Comparison of ENCODE assay signal across 1 cellular context in genomic region chr11:96486890-96487633, GRCh38.
A peak's percentile ranks its signal among the peaks of the same experiment; 100 is the strongest.
TF ChIP-seq lines count a peak whose summit lies in the region.

No MANE protein-coding gene starts in this region.

TF ChIP-seq in HepG2, 621 proteins besides CTCF, POLR2A, EP300 and RAD21 (continued from another document and continues in another):
- TF ChIP-seq, protein P1, sequence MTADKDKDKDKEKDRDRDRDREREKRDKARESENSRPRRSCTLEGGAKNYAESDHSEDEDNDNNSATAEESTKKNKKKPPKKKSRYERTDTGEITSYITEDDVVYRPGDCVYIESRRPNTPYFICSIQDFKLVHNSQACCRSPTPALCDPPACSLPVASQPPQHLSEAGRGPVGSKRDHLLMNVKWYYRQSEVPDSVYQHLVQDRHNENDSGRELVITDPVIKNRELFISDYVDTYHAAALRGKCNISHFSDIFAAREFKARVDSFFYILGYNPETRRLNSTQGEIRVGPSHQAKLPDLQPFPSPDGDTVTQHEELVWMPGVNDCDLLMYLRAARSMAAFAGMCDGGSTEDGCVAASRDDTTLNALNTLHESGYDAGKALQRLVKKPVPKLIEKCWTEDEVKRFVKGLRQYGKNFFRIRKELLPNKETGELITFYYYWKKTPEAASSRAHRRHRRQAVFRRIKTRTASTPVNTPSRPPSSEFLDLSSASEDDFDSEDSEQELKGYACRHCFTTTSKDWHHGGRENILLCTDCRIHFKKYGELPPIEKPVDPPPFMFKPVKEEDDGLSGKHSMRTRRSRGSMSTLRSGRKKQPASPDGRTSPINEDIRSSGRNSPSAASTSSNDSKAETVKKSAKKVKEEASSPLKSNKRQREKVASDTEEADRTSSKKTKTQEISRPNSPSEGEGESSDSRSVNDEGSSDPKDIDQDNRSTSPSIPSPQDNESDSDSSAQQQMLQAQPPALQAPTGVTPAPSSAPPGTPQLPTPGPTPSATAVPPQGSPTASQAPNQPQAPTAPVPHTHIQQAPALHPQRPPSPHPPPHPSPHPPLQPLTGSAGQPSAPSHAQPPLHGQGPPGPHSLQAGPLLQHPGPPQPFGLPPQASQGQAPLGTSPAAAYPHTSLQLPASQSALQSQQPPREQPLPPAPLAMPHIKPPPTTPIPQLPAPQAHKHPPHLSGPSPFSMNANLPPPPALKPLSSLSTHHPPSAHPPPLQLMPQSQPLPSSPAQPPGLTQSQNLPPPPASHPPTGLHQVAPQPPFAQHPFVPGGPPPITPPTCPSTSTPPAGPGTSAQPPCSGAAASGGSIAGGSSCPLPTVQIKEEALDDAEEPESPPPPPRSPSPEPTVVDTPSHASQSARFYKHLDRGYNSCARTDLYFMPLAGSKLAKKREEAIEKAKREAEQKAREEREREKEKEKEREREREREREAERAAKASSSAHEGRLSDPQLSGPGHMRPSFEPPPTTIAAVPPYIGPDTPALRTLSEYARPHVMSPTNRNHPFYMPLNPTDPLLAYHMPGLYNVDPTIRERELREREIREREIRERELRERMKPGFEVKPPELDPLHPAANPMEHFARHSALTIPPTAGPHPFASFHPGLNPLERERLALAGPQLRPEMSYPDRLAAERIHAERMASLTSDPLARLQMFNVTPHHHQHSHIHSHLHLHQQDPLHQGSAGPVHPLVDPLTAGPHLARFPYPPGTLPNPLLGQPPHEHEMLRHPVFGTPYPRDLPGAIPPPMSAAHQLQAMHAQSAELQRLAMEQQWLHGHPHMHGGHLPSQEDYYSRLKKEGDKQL (CRISPR knock-in tag; IDR thresholded peaks at IDR 0.05; ENCODE audit: low read depth): no peak
- TF ChIP-seq MZF1 (CRISPR knock-in tag; IDR thresholded peaks at IDR 0.05; ENCODE audit: borderline replicate concordance): no peak
- peak; percentile 37 for TF ChIP-seq ZNF687 (CRISPR knock-in tag; IDR thresholded peaks at IDR 0.05)
- TF ChIP-seq SSRP1 (CRISPR knock-in tag; IDR thresholded peaks at IDR 0.05): no peak
- no peak for TF ChIP-seq ZNF713 (CRISPR knock-in tag; IDR thresholded peaks at IDR 0.05)
- TF ChIP-seq TBP (CRISPR knock-in tag; IDR thresholded peaks at IDR 0.05): no peak
- TF ChIP-seq ATF7-NPFF (CRISPR knock-in tag; IDR thresholded peaks at IDR 0.05; ENCODE audit: low read depth): no peak
- TF ChIP-seq ZBTB46 (CRISPR knock-in tag; IDR thresholded peaks at IDR 0.05; ENCODE audit: borderline replicate concordance): no peak
- TF ChIP-seq, protein P2, sequence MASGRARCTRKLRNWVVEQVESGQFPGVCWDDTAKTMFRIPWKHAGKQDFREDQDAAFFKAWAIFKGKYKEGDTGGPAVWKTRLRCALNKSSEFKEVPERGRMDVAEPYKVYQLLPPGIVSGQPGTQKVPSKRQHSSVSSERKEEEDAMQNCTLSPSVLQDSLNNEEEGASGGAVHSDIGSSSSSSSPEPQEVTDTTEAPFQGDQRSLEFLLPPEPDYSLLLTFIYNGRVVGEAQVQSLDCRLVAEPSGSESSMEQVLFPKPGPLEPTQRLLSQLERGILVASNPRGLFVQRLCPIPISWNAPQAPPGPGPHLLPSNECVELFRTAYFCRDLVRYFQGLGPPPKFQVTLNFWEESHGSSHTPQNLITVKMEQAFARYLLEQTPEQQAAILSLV (CRISPR knock-in tag; IDR thresholded peaks at IDR 0.05; ENCODE audit: borderline replicate concordance): no peak
- TF ChIP-seq ZNF501 (CRISPR knock-in tag; IDR thresholded peaks at IDR 0.05): peak; percentile 61; the same call in 1 of the 2 replicates
- TF ChIP-seq TMF1 (CRISPR knock-in tag; IDR thresholded peaks at IDR 0.05; ENCODE audit: low read depth): no peak
- no peak for TF ChIP-seq RBM39 (IDR thresholded peaks at IDR 0.05; ENCODE audit: low read depth, low read length, poor library complexity, severe bottlenecking)
- no peak for TF ChIP-seq ESRRA (CRISPR knock-in tag; IDR thresholded peaks at IDR 0.05; ENCODE audit: low read depth)
- no peak for TF ChIP-seq CAMTA2 (CRISPR knock-in tag; IDR thresholded peaks at IDR 0.05; ENCODE audit: borderline replicate concordance)
- peak; percentile 20 for TF ChIP-seq TEAD3 (CRISPR knock-in tag; optimal IDR thresholded peaks at IDR 0.05; ENCODE audit: borderline replicate concordance)
- no peak for TF ChIP-seq BATF2 (CRISPR knock-in tag; IDR thresholded peaks at IDR 0.05)
- TF ChIP-seq ZNF747 (CRISPR knock-in tag; IDR thresholded peaks at IDR 0.05; ENCODE audit: borderline replicate concordance): no peak
- no peak for TF ChIP-seq MATR3 (CRISPR knock-in tag; IDR thresholded peaks at IDR 0.05)
- TF ChIP-seq, protein P3, sequence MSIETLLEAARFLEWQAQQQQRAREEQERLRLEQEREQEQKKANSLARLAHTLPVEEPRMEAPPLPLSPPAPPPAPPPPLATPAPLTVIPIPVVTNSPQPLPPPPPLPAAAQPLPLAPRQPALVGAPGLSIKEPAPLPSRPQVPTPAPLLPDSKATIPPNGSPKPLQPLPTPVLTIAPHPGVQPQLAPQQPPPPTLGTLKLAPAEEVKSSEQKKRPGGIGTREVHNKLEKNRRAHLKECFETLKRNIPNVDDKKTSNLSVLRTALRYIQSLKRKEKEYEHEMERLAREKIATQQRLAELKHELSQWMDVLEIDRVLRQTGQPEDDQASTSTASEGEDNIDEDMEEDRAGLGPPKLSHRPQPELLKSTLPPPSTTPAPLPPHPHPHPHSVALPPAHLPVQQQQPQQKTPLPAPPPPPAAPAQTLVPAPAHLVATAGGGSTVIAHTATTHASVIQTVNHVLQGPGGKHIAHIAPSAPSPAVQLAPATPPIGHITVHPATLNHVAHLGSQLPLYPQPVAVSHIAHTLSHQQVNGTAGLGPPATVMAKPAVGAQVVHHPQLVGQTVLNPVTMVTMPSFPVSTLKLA (IDR thresholded peaks at IDR 0.05): no peak
- TF ChIP-seq, protein P4, sequence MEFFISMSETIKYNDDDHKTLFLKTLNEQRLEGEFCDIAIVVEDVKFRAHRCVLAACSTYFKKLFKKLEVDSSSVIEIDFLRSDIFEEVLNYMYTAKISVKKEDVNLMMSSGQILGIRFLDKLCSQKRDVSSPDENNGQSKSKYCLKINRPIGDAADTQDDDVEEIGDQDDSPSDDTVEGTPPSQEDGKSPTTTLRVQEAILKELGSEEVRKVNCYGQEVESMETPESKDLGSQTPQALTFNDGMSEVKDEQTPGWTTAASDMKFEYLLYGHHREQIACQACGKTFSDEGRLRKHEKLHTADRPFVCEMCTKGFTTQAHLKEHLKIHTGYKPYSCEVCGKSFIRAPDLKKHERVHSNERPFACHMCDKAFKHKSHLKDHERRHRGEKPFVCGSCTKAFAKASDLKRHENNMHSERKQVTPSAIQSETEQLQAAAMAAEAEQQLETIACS (CRISPR knock-in tag; IDR thresholded peaks at IDR 0.05): no peak
- TF ChIP-seq DR1 (CRISPR knock-in tag; IDR thresholded peaks at IDR 0.05): no peak
- no peak for TF ChIP-seq MTA1 (CRISPR knock-in tag; IDR thresholded peaks at IDR 0.05; ENCODE audit: borderline replicate concordance)
- 0 out of 2 replicates have a peak, but pooled peaks have one; percentile 41 for TF ChIP-seq KLF12 (CRISPR knock-in tag; IDR thresholded peaks at IDR 0.05; ENCODE audit: borderline replicate concordance)
- TF ChIP-seq ZNF674 (CRISPR knock-in tag; IDR thresholded peaks at IDR 0.05; ENCODE audit: low read depth): no peak
- TF ChIP-seq ZNF891 (CRISPR knock-in tag; IDR thresholded peaks at IDR 0.05): 0 out of 2 replicates have a peak, but pooled peaks have one; percentile 28
- no peak for TF ChIP-seq MLXIP (CRISPR knock-in tag; IDR thresholded peaks at IDR 0.05; ENCODE audit: borderline replicate concordance)
- peak; percentile 38; the same call in 1 of the 2 replicates for TF ChIP-seq ZSCAN31 (CRISPR knock-in tag; IDR thresholded peaks at IDR 0.05; ENCODE audit: low read depth)
- TF ChIP-seq RBAK (CRISPR knock-in tag; IDR thresholded peaks at IDR 0.05): no peak
- TF ChIP-seq CREM (IDR thresholded peaks at IDR 0.05): peak; percentile 46; the same call in 1 of the 2 replicates
- TF ChIP-seq CREM (CRISPR knock-in tag; IDR thresholded peaks at IDR 0.05): no peak
- TF ChIP-seq ZNF577 (CRISPR knock-in tag; IDR thresholded peaks at IDR 0.05; ENCODE audit: borderline replicate concordance, low read depth): no peak
- TF ChIP-seq, protein P5, sequence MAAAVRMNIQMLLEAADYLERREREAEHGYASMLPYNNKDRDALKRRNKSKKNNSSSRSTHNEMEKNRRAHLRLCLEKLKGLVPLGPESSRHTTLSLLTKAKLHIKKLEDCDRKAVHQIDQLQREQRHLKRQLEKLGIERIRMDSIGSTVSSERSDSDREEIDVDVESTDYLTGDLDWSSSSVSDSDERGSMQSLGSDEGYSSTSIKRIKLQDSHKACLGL (CRISPR knock-in tag; IDR thresholded peaks at IDR 0.05): no peak
- peak; percentile 53; the same call in 1 of the 2 replicates for TF ChIP-seq FOSL2 (CRISPR knock-in tag; IDR thresholded peaks at IDR 0.05)
- 0 out of 2 replicates have a peak, but pooled peaks have one; percentile 25 for TF ChIP-seq ZMYM4 (CRISPR knock-in tag; IDR thresholded peaks at IDR 0.05)
- no peak for TF ChIP-seq FOXA1 (IDR thresholded peaks at IDR 0.05)
- peak; percentile 89 for TF ChIP-seq FOXA1 (CRISPR knock-in tag; IDR thresholded peaks at IDR 0.05)
- TF ChIP-seq, protein P6, sequence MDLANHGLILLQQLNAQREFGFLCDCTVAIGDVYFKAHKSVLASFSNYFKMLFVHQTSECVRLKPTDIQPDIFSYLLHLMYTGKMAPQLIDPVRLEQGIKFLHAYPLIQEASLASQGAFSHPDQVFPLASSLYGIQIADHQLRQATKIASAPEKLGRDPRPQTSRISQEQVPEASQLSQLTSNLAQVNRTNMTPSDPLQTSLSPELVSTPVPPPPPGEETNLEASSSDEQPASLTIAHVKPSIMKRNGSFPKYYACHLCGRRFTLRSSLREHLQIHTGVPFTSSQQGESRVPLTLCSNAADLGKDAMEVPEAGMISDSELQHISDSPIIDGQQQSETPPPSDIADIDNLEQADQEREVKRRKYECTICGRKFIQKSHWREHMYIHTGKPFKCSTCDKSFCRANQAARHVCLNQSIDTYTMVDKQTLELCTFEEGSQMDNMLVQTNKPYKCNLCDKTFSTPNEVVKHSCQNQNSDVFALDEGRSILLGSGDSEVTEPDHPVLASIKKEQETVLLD (CRISPR knock-in tag; IDR thresholded peaks at IDR 0.05; ENCODE audit: low read depth): no peak
- TF ChIP-seq CBX5 (CRISPR knock-in tag; IDR thresholded peaks at IDR 0.05; ENCODE audit: borderline replicate concordance): peak; percentile 31; the same call in 1 of the 2 replicates
